In genomic region chr2:10433948-10434884, GRCh38 we compare ENCODE assay signal across 11 cellular contexts. TPM values are rescaled to one million over a fixed set of nuclear protein-coding genes. Genes with fewer than 3 reads are reported as not detected.
DNase-seq lines count a peak whose midpoint lies in the region; ATAC-seq, FAIRE-seq and TF ChIP-seq lines count a peak whose summit lies in the region.
"Had no signal": no experiment of that assay in that cellular context is flagged by ENCODE, and none has a peak within 500 bp of the region (broad histone marks: within the 10 kb centered on the region; RNA-seq: fewer than 3 reads in every experiment).

No MANE protein-coding gene starts in this region.

- no peaks in the 10 kb centered on the region for H3K36me3 Mint-ChIP-seq in IgD-negative memory B cell

- 60% methylated on average over 17 of the region's 19 CpGs for WGBS in GM12878 (ENCODE audit: insufficient coverage, insufficient replicate concordance, low lambda C conversion rate, missing lambda C conversion rate)

- intact Hi-C loops in GM12878 (cut with micrococcal nuclease; ENCODE audit: unreplicated experiment), result loop anchor here (10.0 kb wide), 1 partner anchor 619 kb away; no protein-coding TSS in a partner anchor

- no peak for TF ChIP-seq POLR2A in GM12878 (IDR thresholded peaks at IDR 0.05; ENCODE audit: low read depth, low read length)

- H4K20me1 ChIP-seq in GM12878 (ENCODE audit: control insufficient read depth, insufficient read depth), result no peaks in the 10 kb centered on the region
- H4K20me1 ChIP-seq in osteoblast (ENCODE audit: insufficient read depth, low read length), result no peaks in the 10 kb centered on the region

- no TSS peak for BruUV-seq in GM12878 (replicated peaks; lab: Mats Ljungman, UMichigan)

- TF ChIP-seq CTCF in GM12878 (IDR thresholded peaks at IDR 0.05 in 2 of 3, conservative IDR thresholded peaks at IDR 0.05 in 1 of 3; ENCODE audit: control insufficient read depth in 2 of 3, extremely low read depth in 1 of 3, insufficient read depth in 1 of 3, low read depth in 3 of 3, low read length in 3 of 3) (no peak), osteoblast (IDR thresholded peaks at IDR 0.05; ENCODE audit: extremely low read depth, low read depth, low read length) (no peak)

- RAD21 ChIA-PET in GM12878 (lab: Charles Lee; ENCODE audit: unreplicated experiment), result interaction anchor here (0.8 to 7.3 kb wide), 31 partner anchors 8 to 635 kb away, joined by 3 to 178 read pairs (median 5); partner anchors contain the start of genes HPCAL1 and ODC1

- H3K4me2 ChIP-seq in GM12878 (ENCODE audit: control insufficient read depth, insufficient read depth), result no peak overlapping the region; the same call in 1 of the 2 replicates
- H3K4me2 ChIP-seq in osteoblast (ENCODE audit: insufficient read depth, low read length), result peak overlapping the region; percentile 45
- H3K4me2 ChIP-seq: PC-9 had no signal

- no peaks in the 10 kb centered on the region for H3K27me3 ChIP-seq in GM12878 (replicated peaks in 1 of 2; ENCODE audit: control insufficient read depth in 2 of 2, insufficient read depth in 2 of 2, low read length in 1 of 2)
- no peaks in the 10 kb centered on the region for H3K27me3 ChIP-seq in osteoblast (ENCODE audit: insufficient read depth, low read length)

- H3K4me3 Mint-ChIP-seq in IgD-negative memory B cell, result peak overlapping the region in 1 of 4 donors; percentile 74
- H3K4me3 Mint-ChIP-seq: activated CD4-positive, alpha-beta T cell treated with anti-CD3 and anti-CD28 coated beads for 36 hours had no signal

- no peaks in the 10 kb centered on the region for H3K27me3 Mint-ChIP-seq in IgD-negative memory B cell

- POLR2A ChIA-PET in GM12878 (lab: Charles Lee), result interaction anchor here (1.0 to 2.5 kb wide), 8 partner anchors 11 to 360 kb away, joined by 4 to 16 read pairs (median 5); no protein-coding TSS in a partner anchor

- H3K4me1 Mint-ChIP-seq in IgD-negative memory B cell, result peaks cover 5 to 16% (median 13%) of the 10 kb centered on the region in 3 donors

- H3K9me3 ChIP-seq in GM12878 (replicated peaks; ENCODE audit: control insufficient read depth, insufficient read depth, low read length) (no peaks in the 10 kb centered on the region), osteoblast (ENCODE audit: low read depth, low read length) (no peaks in the 10 kb centered on the region)
- H3K9me3 ChIP-seq: esophagus squamous epithelium had no signal

- peak overlapping the region in 2 of 3 donors; percentile 25 to 31 for H3K27ac Mint-ChIP-seq in IgD-negative memory B cell
- H3K27ac Mint-ChIP-seq: activated CD4-positive, alpha-beta T cell treated with anti-CD3 and anti-CD28 coated beads for 36 hours had no signal

- no peak for TF ChIP-seq RAD21 in GM12878 (IDR thresholded peaks at IDR 0.05; ENCODE audit: insufficient read depth, low read depth, low read length)

- no peak for ATAC-seq in GM12878

- no peaks in the 10 kb centered on the region for H3K9me3 Mint-ChIP-seq in IgD-negative memory B cell

- H3K4me1 ChIP-seq in GM12878 (ENCODE audit: control insufficient read depth, insufficient read depth, low read length) (peaks cover 3% of the 10 kb centered on the region; the same call in 1 of the 2 replicates), osteoblast (ENCODE audit: insufficient read depth, low read length) (no peaks in the 10 kb centered on the region)

- FAIRE-seq in GM12878 (lab: Jason Lieb, UNC), result no peak

- SMC1A ChIA-PET in GM12878 (lab: Charles Lee; ENCODE audit: uncharacterized antibody, unreplicated experiment), result interaction anchor here (0.9 to 4.4 kb wide), 26 partner anchors 9 to 385 kb away, joined by 3 to 84 read pairs (median 5); partner anchors contain the start of gene ODC1

- no peak overlapping the region for H2AFZ ChIP-seq in GM12878 (ENCODE audit: control insufficient read depth, low read depth, low read length)
- H2AFZ ChIP-seq in osteoblast (ENCODE audit: low read length), result no peak overlapping the region
- H2AFZ ChIP-seq: PC-9 had no signal

- no peak overlapping the region for H3K4me3 ChIP-seq in GM12878
- no peak overlapping the region for H3K4me3 ChIP-seq in osteoblast (ENCODE audit: insufficient read depth, low read length)
- H3K4me3 ChIP-seq: esophagus squamous epithelium, PC-9, SK-N-MC had no signal

- H3K27ac ChIP-seq in GM12878 (ENCODE audit: control insufficient read depth, insufficient read depth) (no peak overlapping the region), osteoblast (ENCODE audit: low read depth, low read length) (no peak overlapping the region)
- H3K27ac ChIP-seq: esophagus squamous epithelium, PC-9, SK-N-MC had no signal

- TF ChIP-seq EP300 in GM12878 (IDR thresholded peaks at IDR 0.05; ENCODE audit: borderline replicate concordance in 1 of 2, control insufficient read depth in 1 of 2, low read depth in 2 of 2, low read length in 2 of 2), result no peak

- H3K9ac ChIP-seq in GM12878 (ENCODE audit: control insufficient read depth, insufficient read depth, low read length), result no peak overlapping the region

- DNase-seq in Caki2 (ENCODE audit: low read depth), result peak; percentile 19
- no peak for DNase-seq in GM12878 (ENCODE audit: low read depth, low spot score)
- DNase-seq in osteoblast (ENCODE audit: insufficient read length, low spot score, missing footprints), result peak; percentile 65
- DNase-seq in GM03348 (ENCODE audit: low spot score), result no peak
- DNase-seq in NCI-H1092 (lab: John Stamatoyannopoulos, UW), result no peak
- no peak for DNase-seq in kidney glomerular epithelial cell (lab: John Stamatoyannopoulos, UW)
- DNase-seq: esophagus squamous epithelium had no signal

- no peaks in the 10 kb centered on the region for H3K79me2 ChIP-seq in GM12878 (ENCODE audit: control insufficient read depth, insufficient read depth, low read length)
- H3K79me2 ChIP-seq in osteoblast (ENCODE audit: insufficient read depth, low read length), result no peaks in the 10 kb centered on the region

- CTCF ChIA-PET in GM12878 (lab: Yijun Ruan, JAX), result interaction anchor here (0.7 to 9.1 kb wide), 44 partner anchors 9 to 634 kb away, joined by 3 to 166 read pairs (median 6); partner anchors contain the start of genes HPCAL1, ODC1 and RRM2

- in situ Hi-C loops in Caki2 (cut with HindIII; ENCODE audit: low pct_unique_long_range_greater_than_20kb, low sequenced_read_pairs) (no loop called here), GM12878 (cut with MboI) (loop anchor here (10.0 kb wide), 1 partner anchor 619 kb away; no protein-coding TSS in a partner anchor)

- H3K36me3 ChIP-seq in GM12878 (ENCODE audit: control insufficient read depth in 2 of 2, insufficient read depth in 2 of 2, low read length in 1 of 2), result peaks cover 0 to under 1% of the 10 kb centered on the region in 2 experiments; a peak in 1 of 4 replicates
- H3K36me3 ChIP-seq in osteoblast (ENCODE audit: insufficient read depth, low read length), result no peaks in the 10 kb centered on the region

TF ChIP-seq in GM12878, 131 proteins besides CTCF, POLR2A, EP300 and RAD21:
- 0 out of 2 replicates have a peak, but pooled peaks have one; percentile 19 for TF ChIP-seq NR2F1 (conservative IDR thresholded peaks at IDR 0.05)
- TF ChIP-seq ELK1 (IDR thresholded peaks at IDR 0.05; ENCODE audit: low read depth, low read length), result no peak

RNA-seq across cellular contexts. Expression of gene ODC1, which starts 13.9 kb away (rescaled TPM):
- 212 and 233 TPM in 2 replicates for total RNA-seq in Caki2 (2014; rRNA removed; shearing (Covaris generic); ENCODE audit: low replicate concordance)
- polyA plus RNA-seq in IgD-negative memory B cell (207 TPM), GM12878 (2011; rRNA removed) (441 and 462 TPM in 2 replicates), GM12878 (2014; fragmentation: Illumina TruSeq; extraction: Trizol) (423 and 510 TPM in 2 replicates), GM12878 (2014; fragmentation: Nextera tagmentation; extraction: Ambion mirVana) (100 to 1,000 TPM; 131 to 235 TPM), GM12878 (2014; rRNA removed) (318 and 385 TPM in 2 replicates), GM12878 (2016; fragmentation: Nextera tagmentation; extraction: Ambion mirVana) (100 to 1,000 TPM in 1 of 2 experiments, 10 to 100 TPM in 1; 68.5 to 366 TPM)
- 30.2 and 35.3 TPM in 2 replicates for total RNA-seq in GM12878 (2013; cell fraction: nucleolus; rRNA removed)
- total RNA-seq in GM12878 (2014; rRNA removed) (314 and 385 TPM in 2 replicates), GM12878 (2014; rRNA removed; fragmentation: Illumina TruSeq; extraction: Trizol) (393 and 419 TPM in 2 replicates), GM12878 (2021) (281 and 308 TPM in 2 replicates), osteoblast (106 and 109 TPM in 2 replicates)
- polyA plus RNA-seq in GM12878 (2011; ENCODE audit: low read depth), result 143 TPM
- polyA plus RNA-seq in GM12878 (2011; cell fraction: cytosol; rRNA removed), result 272 and 313 TPM in 2 replicates
- polyA plus RNA-seq in GM12878 (2011; cell fraction: nucleus; rRNA removed), result 176 and 243 TPM in 2 replicates
- polyA plus RNA-seq in GM12878 (2012), result 145 and 165 TPM in 2 replicates
- polyA minus RNA-seq in GM12878 (2011; rRNA and poly(A)+ RNA removed), result 297 and 376 TPM in 2 replicates
- polyA minus RNA-seq in GM12878 (2011; cell fraction: cytosol; rRNA and poly(A)+ RNA removed), result 90.7 and 122 TPM in 2 replicates
- polyA minus RNA-seq in GM12878 (2011; cell fraction: nucleus; rRNA and poly(A)+ RNA removed), result 32.8 and 50.8 TPM in 2 replicates

Comparison
In these comparisons a context has a peak if more than half of its experiments do, and no peak if none do; other contexts are left out.
1. DNase-seq: peak in Caki2 (single experiment) and osteoblast (single experiment); none in GM12878 (single experiment), GM03348 (single experiment), NCI-H1092 (single experiment) and kidney glomerular epithelial cell (single experiment).